In genomic region chr7:87561102-87561501, GRCh38 we compare ENCODE assay signal across 34 cellular contexts. TPM values are rescaled to one million over a fixed set of nuclear protein-coding genes. Genes with fewer than 3 reads are reported as not detected.
"Had no signal": no experiment of that assay in that cellular context is flagged by ENCODE, and none has a peak within 500 bp of the region (broad histone marks: within the 10 kb centered on the region; RNA-seq: fewer than 3 reads in every experiment).

No MANE protein-coding gene starts in this region.

- H3K4me3 ChIP-seq: ascending aorta, breast epithelium, cardiac muscle cell, colonic mucosa, esophagus squamous epithelium, heart left ventricle had no signal

- H3K4me1 Mint-ChIP-seq: brain had no signal

- ATAC-seq: activated CD4-positive, alpha-beta T cell treated with anti-CD3 and anti-CD28 coated beads for 36 hours; activated CD8-positive, alpha-beta memory T cell treated with anti-CD3 and anti-CD28 coated beads, Interleukin-2, amount 10 ng/mL, durations not matched to agents 7 days and 5 days; activated CD8-positive, alpha-beta T cell treated with anti-CD3 and anti-CD28 coated beads, Interleukin-2, amount 10 ng/mL, durations not matched to agents 7 days and 5 days; activated naive CD4-positive, alpha-beta T cell treated with anti-CD3 and anti-CD28 coated beads, Interleukin-2, amount 50 U/mL, for 72 hours; activated T-cell treated with anti-CD3 and anti-CD28 coated beads, Interleukin-2, amount 50 U/mL, for 72 hours; heart left ventricle; T-helper 17 cell had no signal

- H3K9me3 ChIP-seq: ascending aorta, breast epithelium, colonic mucosa, esophagus squamous epithelium, heart left ventricle had no signal

- DNase-seq: activated CD4-positive, alpha-beta memory T cell treated with anti-CD3 and anti-CD28 coated beads for 36 hours; activated CD4-positive, alpha-beta T cell treated with anti-CD3 and anti-CD28 coated beads for 36 hours; activated CD4-positive, alpha-beta T cell treated with anti-CD3 and anti-CD28 coated beads, Interleukin-2, amount 10 ng/mL, durations not matched to agents 24 days and 14 days; activated CD4-positive, CD25-positive, alpha-beta regulatory T cell; activated CD4-positive, CD25-positive, alpha-beta regulatory T cell treated with anti-CD3 and anti-CD28 coated beads, Interleukin-2, amount 50 U/mL, for 72 hours; activated CD8-positive, alpha-beta memory T cell treated with anti-CD3 and anti-CD28 coated beads, Interleukin-2, amount 10 ng/mL, durations not matched to agents 7 days and 5 days; activated CD8-positive, alpha-beta memory T cell treated with anti-CD3 and anti-CD28 coated beads, Interleukin-2, amount 50 U/mL, for 4 hours; activated CD8-positive, alpha-beta T cell treated with anti-CD3 and anti-CD28 coated beads, Interleukin-2, amount 10 ng/mL, durations not matched to agents 7 days and 5 days; activated gamma-delta T cell; activated naive CD4-positive, alpha-beta T cell; activated naive CD4-positive, alpha-beta T cell treated with anti-CD3 and anti-CD28 coated beads, Interleukin-2, amount 10 ng/mL, durations not matched to agents 7 days and 5 days; activated naive CD8-positive, alpha-beta T cell treated with anti-CD3 and anti-CD28 coated beads, Interleukin-2, amount 10 ng/mL, durations not matched to agents 7 days and 5 days; activated T-cell treated with anti-CD3 and anti-CD28 coated beads, Interleukin-2, amount 50 U/mL, for 24 hours; activated T-cell treated with anti-CD3 and anti-CD28 coated beads, Interleukin-2, amount 50 U/mL, for 72 hours; central memory CD4-positive, alpha-beta T cell; cerebellar nuclear complex; colonic mucosa; effector CD8-positive, alpha-beta T cell; esophagus squamous epithelium; glutamatergic neuron; heart left ventricle; T-helper 17 cell; T1000; WERI-Rb-1 had no signal

- H3K4me1 ChIP-seq: ascending aorta, breast epithelium, colonic mucosa, esophagus squamous epithelium, heart left ventricle had no signal

- H3K36me3 Mint-ChIP-seq: activated CD4-positive, alpha-beta memory T cell treated with anti-CD3 and anti-CD28 coated beads for 36 hours; activated naive CD4-positive, alpha-beta T cell treated with anti-CD3 and anti-CD28 coated beads, Interleukin-2, amount 10 ng/mL, durations not matched to agents 7 days and 5 days; activated naive CD4-positive, alpha-beta T cell treated with anti-CD3 and anti-CD28 coated beads, Interleukin-2, amount 50 U/mL, for 72 hours; brain had no signal

- H3K36me3 ChIP-seq: ascending aorta, breast epithelium, cardiac muscle cell, colonic mucosa, heart left ventricle, WERI-Rb-1 had no signal

- H3K27me3 ChIP-seq: ascending aorta, breast epithelium, cardiac muscle cell, colonic mucosa, esophagus squamous epithelium, heart left ventricle had no signal

- FAIRE-seq: endometrium, endothelial cell of umbilical vein, frontal cortex had no signal

- H3K9me3 Mint-ChIP-seq: activated CD4-positive, alpha-beta memory T cell treated with anti-CD3 and anti-CD28 coated beads for 36 hours; activated CD4-positive, alpha-beta T cell treated with anti-CD3 and anti-CD28 coated beads, Interleukin-2, amount 10 ng/mL, durations not matched to agents 24 days and 14 days; activated naive CD4-positive, alpha-beta T cell treated with anti-CD3 and anti-CD28 coated beads, Interleukin-2, amount 10 ng/mL, durations not matched to agents 7 days and 5 days; activated naive CD4-positive, alpha-beta T cell treated with anti-CD3 and anti-CD28 coated beads, Interleukin-2, amount 50 U/mL, for 72 hours; activated naive CD8-positive, alpha-beta T cell treated with anti-CD3 and anti-CD28 coated beads, Interleukin-2, amount 10 ng/mL, durations not matched to agents 7 days and 5 days; activated T-cell treated with anti-CD3 and anti-CD28 coated beads, Interleukin-2, amount 50 U/mL, for 24 hours; activated T-cell treated with anti-CD3 and anti-CD28 coated beads, Interleukin-2, amount 50 U/mL, for 72 hours; brain; T-helper 2 cell treated with Interferon-gamma antibody and Interleukin-4, amounts not matched to agents 5 μg/mL and 100 μg/mL, for 36 hours had no signal

- H3K27me3 Mint-ChIP-seq: activated CD4-positive, alpha-beta T cell treated with anti-CD3 and anti-CD28 coated beads for 36 hours; activated CD4-positive, alpha-beta T cell treated with anti-CD3 and anti-CD28 coated beads, Interleukin-2, amount 10 ng/mL, durations not matched to agents 24 days and 14 days; activated CD8-positive, alpha-beta memory T cell treated with anti-CD3 and anti-CD28 coated beads, Interleukin-2, amount 10 ng/mL, durations not matched to agents 7 days and 5 days; activated naive CD4-positive, alpha-beta T cell treated with anti-CD3 and anti-CD28 coated beads, Interleukin-2, amount 10 ng/mL, durations not matched to agents 7 days and 5 days; activated naive CD8-positive, alpha-beta T cell treated with anti-CD3 and anti-CD28 coated beads, Interleukin-2, amount 10 ng/mL, durations not matched to agents 7 days and 5 days; activated T-cell treated with anti-CD3 and anti-CD28 coated beads, Interleukin-2, amount 50 U/mL, for 24 hours; T-helper 17 cell had no signal

- H3K27ac Mint-ChIP-seq: activated CD4-positive, alpha-beta memory T cell treated with anti-CD3 and anti-CD28 coated beads for 36 hours; activated CD4-positive, alpha-beta T cell treated with anti-CD3 and anti-CD28 coated beads for 36 hours; activated CD4-positive, alpha-beta T cell treated with anti-CD3 and anti-CD28 coated beads, Interleukin-2, amount 10 ng/mL, durations not matched to agents 24 days and 14 days; activated CD8-positive, alpha-beta memory T cell treated with anti-CD3 and anti-CD28 coated beads, Interleukin-2, amount 10 ng/mL, durations not matched to agents 7 days and 5 days; activated CD8-positive, alpha-beta T cell treated with anti-CD3 and anti-CD28 coated beads, Interleukin-2, amount 10 ng/mL, durations not matched to agents 7 days and 5 days; activated naive CD4-positive, alpha-beta T cell treated with anti-CD3 and anti-CD28 coated beads, Interleukin-2, amount 10 ng/mL, durations not matched to agents 7 days and 5 days; activated naive CD4-positive, alpha-beta T cell treated with anti-CD3 and anti-CD28 coated beads, Interleukin-2, amount 50 U/mL, for 72 hours; activated naive CD8-positive, alpha-beta T cell treated with anti-CD3 and anti-CD28 coated beads, Interleukin-2, amount 10 ng/mL, durations not matched to agents 7 days and 5 days; activated T-cell treated with anti-CD3 and anti-CD28 coated beads, Interleukin-2, amount 50 U/mL, for 24 hours; activated T-cell treated with anti-CD3 and anti-CD28 coated beads, Interleukin-2, amount 50 U/mL, for 72 hours; brain; T-helper 17 cell; T-helper 2 cell treated with Interferon-gamma antibody and Interleukin-4, amounts not matched to agents 5 μg/mL and 100 μg/mL, for 36 hours had no signal

- H3K27ac ChIP-seq: ascending aorta, breast epithelium, cardiac muscle cell, colonic mucosa, epithelial cell of prostate, esophagus squamous epithelium, heart left ventricle, WERI-Rb-1 had no signal

- H3K4me3 Mint-ChIP-seq: activated CD4-positive, alpha-beta memory T cell treated with anti-CD3 and anti-CD28 coated beads for 36 hours; activated CD4-positive, alpha-beta T cell treated with anti-CD3 and anti-CD28 coated beads for 36 hours; activated CD4-positive, alpha-beta T cell treated with anti-CD3 and anti-CD28 coated beads, Interleukin-2, amount 10 ng/mL, durations not matched to agents 24 days and 14 days; activated CD8-positive, alpha-beta memory T cell treated with anti-CD3 and anti-CD28 coated beads, Interleukin-2, amount 10 ng/mL, durations not matched to agents 7 days and 5 days; activated CD8-positive, alpha-beta T cell treated with anti-CD3 and anti-CD28 coated beads, Interleukin-2, amount 10 ng/mL, durations not matched to agents 7 days and 5 days; activated naive CD4-positive, alpha-beta T cell treated with anti-CD3 and anti-CD28 coated beads, Interleukin-2, amount 10 ng/mL, durations not matched to agents 7 days and 5 days; activated naive CD8-positive, alpha-beta T cell treated with anti-CD3 and anti-CD28 coated beads, Interleukin-2, amount 10 ng/mL, durations not matched to agents 7 days and 5 days; activated T-cell treated with anti-CD3 and anti-CD28 coated beads, Interleukin-2, amount 50 U/mL, for 24 hours; activated T-cell treated with anti-CD3 and anti-CD28 coated beads, Interleukin-2, amount 50 U/mL, for 72 hours; brain; T-helper 17 cell; T-helper 2 cell treated with Interferon-gamma antibody and Interleukin-4, amounts not matched to agents 5 μg/mL and 100 μg/mL, for 36 hours had no signal

RNA-seq across cellular contexts. Expression of gene ABCB1, which starts 39.6 kb away (rescaled TPM):
- total RNA-seq: cardiac muscle cell had no signal
- polyA plus RNA-seq: cardiac muscle cell had no signal
